ENCODE assay signal across 8 cellular contexts in the genomic region with DNA sequence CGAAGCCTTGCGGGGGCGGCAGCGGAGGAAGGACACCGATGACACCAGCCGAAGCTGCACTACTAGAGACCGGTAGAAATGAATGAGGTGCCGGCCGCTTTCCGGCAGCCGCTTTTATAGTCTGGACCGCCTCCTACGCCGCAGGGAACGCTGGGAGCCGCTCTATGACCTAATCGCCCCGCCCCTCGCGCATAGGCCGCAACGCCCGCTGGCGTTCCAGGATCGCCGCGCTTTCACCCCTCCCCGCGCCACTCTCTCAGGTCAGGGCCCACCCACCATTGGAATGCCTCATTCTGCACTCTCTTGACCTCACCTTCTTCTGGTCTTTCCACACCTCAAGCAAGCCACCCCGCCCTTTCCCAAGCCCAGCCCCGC. TPM values are rescaled to one million over a fixed set of nuclear protein-coding genes. Genes with fewer than 3 reads are reported as not detected.
DNase-seq lines count a peak whose midpoint lies in the region; ATAC-seq and TF ChIP-seq lines count a peak whose summit lies in the region.

A gene (minus strand): TSS at position 89 of the 375 bp plus-strand sequence. CDS start 170 bp downstream, outside the sequence.

- TF ChIP-seq CTCF in CD14-positive monocyte (IDR thresholded peaks at IDR 0.05) (no peak), lung (IDR thresholded peaks at IDR 0.05; ENCODE audit: control extremely low read depth, extremely low read depth) (no peak)

- WGBS in lung, 2 donors = 0 to 1% methylated on average over 29 to 31 of the region's 31 CpGs

- CTCF ChIA-PET in activated CD8-positive, alpha-beta T cell treated with anti-CD3 and anti-CD28 coated beads, Interleukin-2, amount 10 ng/mL, durations not matched to agents 7 days and 5 days (lab: Charles Lee) = interaction anchor here (0.6 to 7.3 kb wide), 11 partner anchors 9 to 234 kb away, joined by 3 to 88 read pairs (median 8); a partner anchor contains a TSS

- H3K27ac ChIP-seq in lung (ENCODE audit: low read depth in 1 of 2, low read length in 1 of 2) = peak within 1 kb of the TSS; percentile 93 to 100

- no peaks in the 10 kb centered on the region for H3K27me3 Mint-ChIP-seq in CD14-positive monocyte (ENCODE audit: low read depth in 3 of 3)
- no peaks in the 10 kb centered on the region for H3K27me3 Mint-ChIP-seq in activated CD8-positive, alpha-beta T cell treated with anti-CD3 and anti-CD28 coated beads, Interleukin-2, amount 10 ng/mL, durations not matched to agents 7 days and 5 days (ENCODE audit: low read depth)

- POLR2A ChIA-PET in activated CD8-positive, alpha-beta T cell treated with anti-CD3 and anti-CD28 coated beads, Interleukin-2, amount 10 ng/mL, durations not matched to agents 7 days and 5 days (lab: Charles Lee) = interaction anchor here (0.6 to 4.2 kb wide), 37 partner anchors 8 to 663 kb away, joined by 3 to 151 read pairs (median 4); a partner anchor contains a TSS

- no peaks in the 10 kb centered on the region for H3K27me3 ChIP-seq in lung (ENCODE audit: control insufficient read depth, insufficient read depth)

- H3K9me3 ChIP-seq in lung (ENCODE audit: control insufficient read depth in 2 of 2, insufficient read depth in 1 of 2, low read length in 1 of 2) = no peaks in the 10 kb centered on the region

- peak within 1 kb of the TSS; percentile 99 to 100 for H3K4me3 Mint-ChIP-seq in CD14-positive monocyte
- H3K4me3 Mint-ChIP-seq in activated CD8-positive, alpha-beta T cell treated with anti-CD3 and anti-CD28 coated beads, Interleukin-2, amount 10 ng/mL, durations not matched to agents 7 days and 5 days = peak within 1 kb of the TSS; percentile 99

- peaks cover 18 to 29% of the 10 kb centered on the region in 2 donors for H3K36me3 ChIP-seq in lung (ENCODE audit: control insufficient read depth in 2 of 2, insufficient read depth in 2 of 2, low read length in 2 of 2)

- intact Hi-C loops in CD14-positive monocyte (cut with micrococcal nuclease) = no loop called here

- peak within 1 kb of the TSS; percentile 100 for H3K27ac Mint-ChIP-seq in CD14-positive monocyte
- peak within 1 kb of the TSS; percentile 100 for H3K27ac Mint-ChIP-seq in activated CD8-positive, alpha-beta T cell treated with anti-CD3 and anti-CD28 coated beads, Interleukin-2, amount 10 ng/mL, durations not matched to agents 7 days and 5 days

- H3K36me3 Mint-ChIP-seq in CD14-positive monocyte = peaks cover 56 to 57% of the 10 kb centered on the region in 2 donors
- peaks cover 61% of the 10 kb centered on the region for H3K36me3 Mint-ChIP-seq in activated CD8-positive, alpha-beta T cell treated with anti-CD3 and anti-CD28 coated beads, Interleukin-2, amount 10 ng/mL, durations not matched to agents 7 days and 5 days (ENCODE audit: low read depth)

- peak within 1 kb of the TSS; percentile 99 for H3K4me3 ChIP-seq in lung

- H3K9me3 Mint-ChIP-seq in CD14-positive monocyte = peaks cover 0 to 5% (median 2%) of the 10 kb centered on the region in 7 donors
- H3K9me3 Mint-ChIP-seq in activated CD8-positive, alpha-beta T cell treated with anti-CD3 and anti-CD28 coated beads, Interleukin-2, amount 10 ng/mL, durations not matched to agents 7 days and 5 days (ENCODE audit: insufficient read depth) = no peaks in the 10 kb centered on the region

- ATAC-seq in GM19452 (IDR thresholded peaks at IDR 0.05; ENCODE audit: unreplicated experiment) (peak; percentile 53), lung (ENCODE audit: insufficient read depth, low FRiP score) (peak; percentile 79)
- peak; percentile 58 for ATAC-seq in activated CD8-positive, alpha-beta T cell treated with anti-CD3 and anti-CD28 coated beads, Interleukin-2, amount 10 ng/mL, durations not matched to agents 7 days and 5 days

- H3K4me1 Mint-ChIP-seq in CD14-positive monocyte = peaks cover 34% of the 10 kb centered on the region
- peaks cover 50% of the 10 kb centered on the region for H3K4me1 Mint-ChIP-seq in activated CD8-positive, alpha-beta T cell treated with anti-CD3 and anti-CD28 coated beads, Interleukin-2, amount 10 ng/mL, durations not matched to agents 7 days and 5 days (ENCODE audit: low read depth)

- peaks cover 0 to 23% of the 10 kb centered on the region in 2 donors for H3K4me1 ChIP-seq in lung (ENCODE audit: control insufficient read depth in 2 of 2, insufficient read depth in 2 of 2, low read length in 2 of 2)

- DNase-seq in CD14-positive monocyte (ENCODE audit: low spot score) = peak; percentile 99
- DNase-seq in HK-2 (ENCODE audit: unreplicated experiment) = peak; percentile 99
- DNase-seq in NK-92 (lab: John Stamatoyannopoulos, UW; ENCODE audit: unreplicated experiment) = peak; percentile 95
- peak; percentile 98 for DNase-seq in activated CD8-positive, alpha-beta T cell treated with anti-CD3 and anti-CD28 coated beads, Interleukin-2, amount 10 ng/mL, durations not matched to agents 7 days and 5 days
- peak; percentile 95 for DNase-seq in effector CD4-positive, alpha-beta T cell
- peak; percentile 98 for DNase-seq in lung (ENCODE audit: low spot score)
- peak; percentile 95 to 98 (median 97) for DNase-seq in stimulated activated CD4-positive, alpha-beta T cell treated with anti-CD3 and anti-CD28 coated beads, TNF-alpha, amount 100 ng/mL, for 24 hours (ENCODE audit: low read depth in 3 of 3)

RNA-seq across cellular contexts. Expression of the gene that starts here (rescaled TPM):
- polyA plus RNA-seq in CD14-positive monocyte = 100 to 1,000 TPM; 642 to 777 TPM
- 100 to 1,000 TPM; 853 to 855 TPM for total RNA-seq in activated CD8-positive, alpha-beta T cell treated with anti-CD3 and anti-CD28 coated beads, Interleukin-2, amount 10 ng/mL, durations not matched to agents 7 days and 5 days
- 100 to 1,000 TPM; 570 to 730 TPM for total RNA-seq in lung
- polyA plus RNA-seq in lung = 100 to 1,000 TPM; 426 to 486 TPM

Comparison
In these comparisons a context has a peak if more than half of its experiments do, and no peak if none do; other contexts are left out.
1. Peak in every context shown above with its lines: DNase-seq, ATAC-seq, H3K4me3 ChIP-seq and H3K27ac ChIP-seq.